In genomic region chr11:113240790-113241189, GRCh38 we compare ENCODE assay signal across 23 cellular contexts.
"Had no signal": no experiment of that assay in that cellular context is flagged by ENCODE, and none has a peak within 500 bp of the region (broad histone marks: within the 10 kb centered on the region; RNA-seq: fewer than 3 reads in every experiment).

No MANE protein-coding gene starts in this region.

- H3K36me3 ChIP-seq: lower lobe of right lung, neutrophil, transverse colon had no signal

- H3K4me3 Mint-ChIP-seq: activated B cell treated with CpG ODN at 0.5 μM for 24 hours; activated CD4-positive, alpha-beta T cell treated with anti-CD3 and anti-CD28 coated beads, Interleukin-2, amount 10 ng/mL, durations not matched to agents 24 days and 14 days; activated CD8-positive, alpha-beta T cell treated with anti-CD3 and anti-CD28 coated beads, Interleukin-2, amount 10 ng/mL, durations not matched to agents 7 days and 5 days; central memory CD8-positive, alpha-beta T cell; effector memory CD8-positive, alpha-beta T cell; naive thymus-derived CD8-positive, alpha-beta T cell; stimulated activated naive B cell treated with anti-CD40 and anti-IgM and Interleukin-4, amounts not matched to agents 10 μg/mL and 1 μg/mL and 100 μg/mL, for 72 hours had no signal

- ATAC-seq: activated CD8-positive, alpha-beta T cell treated with anti-CD3 and anti-CD28 coated beads, Interleukin-2, amount 10 ng/mL, durations not matched to agents 7 days and 5 days; activated naive CD4-positive, alpha-beta T cell treated with anti-CD3 and anti-CD28 coated beads, Interleukin-2, amount 50 U/mL, for 72 hours; body of pancreas; effector memory CD8-positive, alpha-beta T cell; heart left ventricle; left colon; lower lobe of right lung; naive thymus-derived CD8-positive, alpha-beta T cell; stimulated activated naive B cell treated with anti-CD40 and anti-IgM and Interleukin-4, amounts not matched to agents 10 μg/mL and 1 μg/mL and 100 μg/mL, for 72 hours had no signal

- H3K9me3 ChIP-seq: body of pancreas, heart left ventricle, lower lobe of right lung, neutrophil, transverse colon had no signal

- H3K4me3 ChIP-seq: body of pancreas, heart left ventricle, lower lobe of right lung, transverse colon had no signal

- H3K9me3 Mint-ChIP-seq: activated B cell treated with CpG ODN at 0.5 μM for 24 hours; activated CD4-positive, alpha-beta T cell treated with anti-CD3 and anti-CD28 coated beads, Interleukin-2, amount 10 ng/mL, durations not matched to agents 24 days and 14 days; activated naive CD4-positive, alpha-beta T cell treated with anti-CD3 and anti-CD28 coated beads, Interleukin-2, amount 50 U/mL, for 72 hours; central memory CD8-positive, alpha-beta T cell; effector memory CD8-positive, alpha-beta T cell; naive thymus-derived CD8-positive, alpha-beta T cell; stimulated activated naive B cell treated with anti-CD40 and anti-IgM and Interleukin-4, amounts not matched to agents 10 μg/mL and 1 μg/mL and 100 μg/mL, for 72 hours had no signal

- H3K27ac ChIP-seq: body of pancreas, epithelial cell of prostate, heart left ventricle, lower lobe of right lung, neutrophil had no signal

- H3K27ac Mint-ChIP-seq: activated B cell treated with CpG ODN at 0.5 μM for 24 hours; activated CD4-positive, alpha-beta T cell treated with anti-CD3 and anti-CD28 coated beads, Interleukin-2, amount 10 ng/mL, durations not matched to agents 24 days and 14 days; activated CD8-positive, alpha-beta T cell treated with anti-CD3 and anti-CD28 coated beads, Interleukin-2, amount 10 ng/mL, durations not matched to agents 7 days and 5 days; activated naive CD4-positive, alpha-beta T cell treated with anti-CD3 and anti-CD28 coated beads, Interleukin-2, amount 50 U/mL, for 72 hours; effector memory CD8-positive, alpha-beta T cell had no signal

- DNase-seq: activated B cell treated with CpG ODN at 0.5 μM for 24 hours; activated CD4-positive, alpha-beta T cell treated with anti-CD3 and anti-CD28 coated beads, Interleukin-2, amount 10 ng/mL, durations not matched to agents 24 days and 14 days; activated CD8-positive, alpha-beta memory T cell treated with anti-CD3 and anti-CD28 coated beads, Interleukin-2, amount 50 U/mL, for 4 hours; activated CD8-positive, alpha-beta T cell treated with anti-CD3 and anti-CD28 coated beads, Interleukin-2, amount 10 ng/mL, durations not matched to agents 7 days and 5 days; activated effector memory CD4-positive, alpha-beta T cell treated with anti-CD3 and anti-CD28 coated beads, Interleukin-2, amount 50 U/mL, for 16 hours; activated T-cell treated with anti-CD3 and anti-CD28 coated beads, Interleukin-2, amount 50 U/mL, for 48 hours; cortex of kidney; effector memory CD8-positive, alpha-beta T cell; heart left ventricle; left colon; lower lobe of right lung; midbrain; naive thymus-derived CD8-positive, alpha-beta T cell; stimulated activated CD4-positive, alpha-beta T cell treated with anti-CD3 and anti-CD28 coated beads, Interleukin-15, amount 100 ng/mL, for 24 hours; stimulated activated CD4-positive, alpha-beta T cell treated with anti-CD3 and anti-CD28 coated beads, Interleukin-4, amount 100 ng/mL, for 1 hour; stimulated activated naive B cell treated with anti-CD40 and anti-IgM and Interleukin-4, amounts not matched to agents 10 μg/mL and 1 μg/mL and 100 μg/mL, for 72 hours; SW 1271; transverse colon had no signal

- H3K36me3 Mint-ChIP-seq: activated naive CD4-positive, alpha-beta T cell treated with anti-CD3 and anti-CD28 coated beads, Interleukin-2, amount 50 U/mL, for 72 hours; naive thymus-derived CD8-positive, alpha-beta T cell; stimulated activated naive B cell treated with anti-CD40 and anti-IgM and Interleukin-4, amounts not matched to agents 10 μg/mL and 1 μg/mL and 100 μg/mL, for 72 hours had no signal

- H3K4me1 ChIP-seq: body of pancreas, lower lobe of right lung had no signal

- H3K27me3 ChIP-seq: body of pancreas, heart left ventricle had no signal
